Comparison of ENCODE assay signal across 31 cellular contexts in genomic region chr7:153772966-153773365, GRCh38.
"Had no signal": no experiment of that assay in that cellular context is flagged by ENCODE, and none has a peak within 500 bp of the region (broad histone marks: within the 10 kb centered on the region; RNA-seq: fewer than 3 reads in every experiment).

No MANE protein-coding gene starts in this region.

- H3K9me3 ChIP-seq: ascending aorta, breast epithelium, colonic mucosa, esophagus muscularis mucosa, gastroesophageal sphincter, heart right ventricle had no signal

- H3K4me1 ChIP-seq: ascending aorta, breast epithelium, colonic mucosa, esophagus muscularis mucosa, foreskin keratinocyte, gastroesophageal sphincter, heart right ventricle had no signal

- H3K27me3 Mint-ChIP-seq: activated B cell treated with CpG ODN at 0.5 μM for 24 hours; activated CD8-positive, alpha-beta T cell treated with anti-CD3 and anti-CD28 coated beads for 36 hours; activated naive CD4-positive, alpha-beta T cell treated with anti-CD3 and anti-CD28 coated beads, Interleukin-2, amount 10 ng/mL, durations not matched to agents 7 days and 5 days; activated naive CD8-positive, alpha-beta T cell treated with anti-CD3 and anti-CD28 coated beads, Interleukin-2, amount 10 ng/mL, durations not matched to agents 7 days and 5 days; activated T-helper 17 cell treated with anti-CD3 and anti-CD28 coated beads, Interleukin-2, amount 50 U/mL, for 72 hours; T-cell had no signal

- H3K36me3 Mint-ChIP-seq: activated naive CD4-positive, alpha-beta T cell treated with anti-CD3 and anti-CD28 coated beads, Interleukin-2, amount 10 ng/mL, durations not matched to agents 7 days and 5 days; activated naive CD8-positive, alpha-beta T cell treated with anti-CD3 and anti-CD28 coated beads, Interleukin-2, amount 10 ng/mL, durations not matched to agents 7 days and 5 days; brain; T-cell had no signal

- H3K4me3 Mint-ChIP-seq: activated B cell treated with CpG ODN at 0.5 μM for 24 hours; activated CD8-positive, alpha-beta T cell treated with anti-CD3 and anti-CD28 coated beads for 36 hours; activated naive CD4-positive, alpha-beta T cell treated with anti-CD3 and anti-CD28 coated beads, Interleukin-2, amount 10 ng/mL, durations not matched to agents 7 days and 5 days; activated naive CD8-positive, alpha-beta T cell treated with anti-CD3 and anti-CD28 coated beads, Interleukin-2, amount 10 ng/mL, durations not matched to agents 7 days and 5 days; activated T-cell treated with anti-CD3 and anti-CD28 coated beads, Interleukin-2, amount 50 U/mL, for 4 hours; activated T-helper 17 cell treated with anti-CD3 and anti-CD28 coated beads, Interleukin-2, amount 50 U/mL, for 72 hours; brain; T-cell; T-helper 1 cell treated with Interleukin-12 subunit alpha and Interleukin-12 subunit beta and Interleukin-4 antibody, amounts not matched to agents 30 μg/mL and 1 μg/mL, for 36 hours; T-helper 2 cell treated with Interferon-gamma antibody and Interleukin-4, amounts not matched to agents 5 μg/mL and 100 μg/mL, for 36 hours had no signal

- DNase-seq: activated B cell treated with CpG ODN at 0.5 μM for 24 hours; activated CD4-positive, alpha-beta T cell treated with anti-CD3 and anti-CD28 coated beads for 48 hours; activated CD4-positive, alpha-beta T cell treated with anti-CD3 and anti-CD28 coated beads, Interleukin-2, amount 50 U/mL, for 1 hour; activated CD4-positive, alpha-beta T cell treated with anti-CD3 and anti-CD28 coated beads, Interleukin-2, amount 50 U/mL, for 48 hours; activated CD8-positive, alpha-beta memory T cell treated with anti-CD3 and anti-CD28 coated beads for 24 hours; activated CD8-positive, alpha-beta T cell treated with anti-CD3 and anti-CD28 coated beads for 36 hours; activated effector memory CD4-positive, alpha-beta T cell treated with Interleukin-2 at 50 U/mL for 16 hours; activated naive CD4-positive, alpha-beta T cell; activated naive CD4-positive, alpha-beta T cell treated with anti-CD3 and anti-CD28 coated beads, Interleukin-2, amount 10 ng/mL, durations not matched to agents 7 days and 5 days; activated naive CD8-positive, alpha-beta T cell treated with anti-CD3 and anti-CD28 coated beads, Interleukin-2, amount 10 ng/mL, durations not matched to agents 7 days and 5 days; activated T-cell treated with anti-CD3 and anti-CD28 coated beads, Interleukin-2, amount 50 U/mL, for 4 hours; central memory CD4-positive, alpha-beta T cell; cerebellar nuclear complex; colonic mucosa; effector CD8-positive, alpha-beta T cell; foreskin keratinocyte; heart right ventricle; T-cell; T1000; WERI-Rb-1 had no signal

- H3K27ac ChIP-seq: ascending aorta, breast epithelium, cardiac muscle cell, colonic mucosa, esophagus muscularis mucosa, foreskin keratinocyte, gastroesophageal sphincter, heart right ventricle, WERI-Rb-1 had no signal

- H3K4me1 Mint-ChIP-seq: activated B cell treated with CpG ODN at 0.5 μM for 24 hours; activated naive CD4-positive, alpha-beta T cell treated with anti-CD3 and anti-CD28 coated beads, Interleukin-2, amount 10 ng/mL, durations not matched to agents 7 days and 5 days; activated naive CD8-positive, alpha-beta T cell treated with anti-CD3 and anti-CD28 coated beads, Interleukin-2, amount 10 ng/mL, durations not matched to agents 7 days and 5 days; activated T-helper 17 cell treated with anti-CD3 and anti-CD28 coated beads, Interleukin-2, amount 50 U/mL, for 72 hours; brain; T-cell had no signal

- H3K27me3 ChIP-seq: ascending aorta, breast epithelium, cardiac muscle cell, colonic mucosa, esophagus muscularis mucosa, foreskin keratinocyte, gastroesophageal sphincter, heart right ventricle had no signal

- H3K9me3 Mint-ChIP-seq: activated B cell treated with CpG ODN at 0.5 μM for 24 hours; activated T-cell treated with anti-CD3 and anti-CD28 coated beads, Interleukin-2, amount 50 U/mL, for 4 hours had no signal

- ATAC-seq: activated CD4-positive, CD25-positive, alpha-beta regulatory T cell treated with anti-CD3 and anti-CD28 coated beads, Interleukin-2, amount 50 U/mL, for 24 hours; activated CD8-positive, alpha-beta T cell treated with anti-CD3 and anti-CD28 coated beads for 36 hours; activated naive CD4-positive, alpha-beta T cell treated with anti-CD3 and anti-CD28 coated beads, Interleukin-2, amount 50 U/mL, for 72 hours; activated T-cell treated with anti-CD3 and anti-CD28 coated beads, Interleukin-2, amount 50 U/mL, for 4 hours; activated T-helper 17 cell treated with anti-CD3 and anti-CD28 coated beads, Interleukin-2, amount 50 U/mL, for 72 hours; foreskin keratinocyte; gastroesophageal sphincter; heart right ventricle; T-cell had no signal

- H3K36me3 ChIP-seq: ascending aorta, breast epithelium, cardiac muscle cell, colonic mucosa, esophagus muscularis mucosa, gastroesophageal sphincter, heart right ventricle, WERI-Rb-1 had no signal

- H3K27ac Mint-ChIP-seq: activated B cell treated with CpG ODN at 0.5 μM for 24 hours; activated CD8-positive, alpha-beta T cell treated with anti-CD3 and anti-CD28 coated beads for 36 hours; activated naive CD4-positive, alpha-beta T cell treated with anti-CD3 and anti-CD28 coated beads, Interleukin-2, amount 10 ng/mL, durations not matched to agents 7 days and 5 days; activated naive CD4-positive, alpha-beta T cell treated with anti-CD3 and anti-CD28 coated beads, Interleukin-2, amount 50 U/mL, for 72 hours; activated naive CD8-positive, alpha-beta T cell treated with anti-CD3 and anti-CD28 coated beads, Interleukin-2, amount 10 ng/mL, durations not matched to agents 7 days and 5 days; activated T-helper 17 cell treated with anti-CD3 and anti-CD28 coated beads, Interleukin-2, amount 50 U/mL, for 72 hours; brain; T-cell; T-helper 1 cell treated with Interleukin-12 subunit alpha and Interleukin-12 subunit beta and Interleukin-4 antibody, amounts not matched to agents 30 μg/mL and 1 μg/mL, for 36 hours; T-helper 2 cell treated with Interferon-gamma antibody and Interleukin-4, amounts not matched to agents 5 μg/mL and 100 μg/mL, for 36 hours had no signal

- H3K4me3 ChIP-seq: ascending aorta, breast epithelium, cardiac muscle cell, colonic mucosa, esophagus muscularis mucosa, gastroesophageal sphincter, heart right ventricle had no signal
